8 cellular contexts compared by ENCODE assay signal in genomic region chr17:8300629-8301242, GRCh38. TPM values are rescaled to one million over a fixed set of nuclear protein-coding genes. Genes with fewer than 3 reads are reported as not detected.
DNase-seq lines count a peak whose midpoint lies in the region; ATAC-seq and TF ChIP-seq lines count a peak whose summit lies in the region.

No MANE protein-coding gene starts in this region.

- H3K4me1 ChIP-seq in CD8-positive, alpha-beta memory T cell (ENCODE audit: insufficient read depth, low read length) = peaks cover 10% of the 10 kb centered on the region
- H3K4me1 ChIP-seq in HCT116 (ENCODE audit: control insufficient read depth in 1 of 2, insufficient read depth in 2 of 2, low read length in 2 of 2) (peaks cover 6 to 27% of the 10 kb centered on the region in 2 experiments), lower lobe of right lung (no peaks in the 10 kb centered on the region)

- peak; percentile 43 to 79 (median 66) for DNase-seq in CD8-positive, alpha-beta memory T cell
- DNase-seq in HCT116 (ENCODE audit: low read depth, low spot score) (peak; percentile 62), NCI-H446 treated with DMSO at 0.1 percent for 48 hours (lab: John Stamatoyannopoulos, UW) (peak; percentile 56), dermis microvascular lymphatic vessel endothelial cell (ENCODE audit: low read depth in 2 of 2) (peak; percentile 34 to 66), lower lobe of right lung (peak; percentile 72)
- DNase-seq in activated CD4-positive, alpha-beta T cell treated with anti-CD3 and anti-CD28 coated beads, Interleukin-2, amount 10 ng/mL, durations not matched to agents 7 days and 5 days = peak; percentile 69
- DNase-seq in stimulated activated CD8-positive, alpha-beta memory T cell treated with anti-CD3 and anti-CD28 coated beads, Interleukin-12 subunit alpha, Interleukin-12 subunit beta, amount 100 ng/mL, for 4 hours (ENCODE audit: low read depth) = peak; percentile 31

- H3K4me2 ChIP-seq in HCT116 (ENCODE audit: low read length) = peak overlapping the region; percentile 11; the same call in 1 of the 2 replicates

- POLR2A ChIA-PET in CD8-positive, alpha-beta memory T cell (lab: Charles Lee) = interaction anchor here (1.4 kb wide), 1 partner anchor 53 kb away, joined by 4 read pairs; the partner anchor contains the start of gene CTC1
- POLR2A ChIA-PET in HCT116 (lab: Charles Lee) = interaction anchor here (0.6 to 2.8 kb wide), 3 partner anchors 53 to 128 kb away, joined by 3 to 9 read pairs (median 5); partner anchors contain the start of gene CTC1
- POLR2A ChIA-PET in activated CD4-positive, alpha-beta T cell treated with anti-CD3 and anti-CD28 coated beads, Interleukin-2, amount 10 ng/mL, durations not matched to agents 7 days and 5 days (lab: Charles Lee) = no interaction called here

- H3K27ac ChIP-seq in CD8-positive, alpha-beta memory T cell (ENCODE audit: low read depth, low read length) = no peak overlapping the region
- peak overlapping the region; percentile 27; the same call in 1 of the 2 replicates for H3K27ac ChIP-seq in HCT116 (ENCODE audit: low read depth, low read length)
- H3K27ac ChIP-seq in lower lobe of right lung = no peak overlapping the region

- peak overlapping the region in 1 of 7 donors; percentile 31 for H3K4me3 Mint-ChIP-seq in CD8-positive, alpha-beta memory T cell
- H3K4me3 Mint-ChIP-seq in activated CD4-positive, alpha-beta T cell treated with anti-CD3 and anti-CD28 coated beads, Interleukin-2, amount 10 ng/mL, durations not matched to agents 7 days and 5 days = no peak overlapping the region

- CTCF ChIA-PET in CD8-positive, alpha-beta memory T cell (lab: Charles Lee) = interaction anchor here (0.7 to 3.5 kb wide), 32 partner anchors 9 to 246 kb away, joined by 3 to 21 read pairs (median 4); partner anchors contain the start of genes BORCS6, CTC1 and RANGRF
- CTCF ChIA-PET in HCT116 (lab: Charles Lee) = interaction anchor here (0.7 to 1.3 kb wide), 16 partner anchors 8 to 445 kb away, joined by 3 to 9 read pairs (median 3); partner anchors contain the start of genes BORCS6, CTC1 and RANGRF
- CTCF ChIA-PET in activated CD4-positive, alpha-beta T cell treated with anti-CD3 and anti-CD28 coated beads, Interleukin-2, amount 10 ng/mL, durations not matched to agents 7 days and 5 days (lab: Charles Lee) = interaction anchor here (0.6 to 1.2 kb wide), 8 partner anchors 12 to 222 kb away, joined by 3 to 9 read pairs (median 3); partner anchors contain the start of genes AURKB and RPL26

- no peaks in the 10 kb centered on the region for H3K36me3 Mint-ChIP-seq in CD8-positive, alpha-beta memory T cell
- peaks cover 3% of the 10 kb centered on the region for H3K36me3 Mint-ChIP-seq in activated CD4-positive, alpha-beta T cell treated with anti-CD3 and anti-CD28 coated beads, Interleukin-2, amount 10 ng/mL, durations not matched to agents 7 days and 5 days (ENCODE audit: low read depth)

- RAD21 ChIA-PET in HCT116 (lab: Charles Lee; ENCODE audit: low non-redundant PET in 1 of 2, low total read pairs in 2 of 2, uncharacterized antibody in 2 of 2, unreplicated experiment in 2 of 2) = interaction anchor here (0.6 kb wide), 2 partner anchors 17 to 116 kb away, joined by 3 to 5 read pairs; no protein-coding TSS in a partner anchor

- H3K79me2 ChIP-seq in HCT116 (ENCODE audit: insufficient read depth, low read length) = no peaks in the 10 kb centered on the region

- H3K27me3 Mint-ChIP-seq in CD8-positive, alpha-beta memory T cell = no peaks in the 10 kb centered on the region
- H3K27me3 Mint-ChIP-seq in activated CD4-positive, alpha-beta T cell treated with anti-CD3 and anti-CD28 coated beads, Interleukin-2, amount 10 ng/mL, durations not matched to agents 7 days and 5 days = no peaks in the 10 kb centered on the region

- TF ChIP-seq POLR2A in HCT116 (IDR thresholded peaks at IDR 0.05; ENCODE audit: borderline replicate concordance, extremely low read depth, insufficient read depth, insufficient read length) = no peak

- no peak overlapping the region for H3K9ac ChIP-seq in HCT116 (ENCODE audit: low read length)

- H3K9me2 ChIP-seq in HCT116 (ENCODE audit: insufficient read depth) = no peaks in the 10 kb centered on the region

- peak overlapping the region in 6 of 8 donors; percentile 4 to 86 (median 24) for H3K27ac Mint-ChIP-seq in CD8-positive, alpha-beta memory T cell
- no peak overlapping the region for H3K27ac Mint-ChIP-seq in activated CD4-positive, alpha-beta T cell treated with anti-CD3 and anti-CD28 coated beads, Interleukin-2, amount 10 ng/mL, durations not matched to agents 7 days and 5 days

- TF ChIP-seq CTCF in HCT116 (IDR thresholded peaks at IDR 0.05 in 2 of 3, conservative IDR thresholded peaks at IDR 0.05 in 1 of 3; ENCODE audit: borderline replicate concordance in 1 of 3, insufficient read depth in 1 of 3, low read depth in 2 of 3, low read length in 2 of 3) (peak; percentile 79 to 87 (median 84)), lower lobe of right lung (IDR thresholded peaks at IDR 0.05) (peak; percentile 80)

- no peaks in the 10 kb centered on the region for H3K27me3 ChIP-seq in CD8-positive, alpha-beta memory T cell (ENCODE audit: insufficient read depth, low read length, poor library complexity, severe bottlenecking)
- H3K27me3 ChIP-seq in HCT116 (ENCODE audit: insufficient read depth, low read length) = no peaks in the 10 kb centered on the region
- H3K27me3 ChIP-seq in lower lobe of right lung (ENCODE audit: low read depth) = no peaks in the 10 kb centered on the region

- peak; percentile 96 for TF ChIP-seq RAD21 in HCT116 (IDR thresholded peaks at IDR 0.05; ENCODE audit: low read depth)

- peak; percentile 94 for ATAC-seq in HCT116
- ATAC-seq in lower lobe of right lung = peak; percentile 92 to 94
- ATAC-seq in HG03571 (IDR thresholded peaks at IDR 0.05; ENCODE audit: unreplicated experiment) = no peak

- no peaks in the 10 kb centered on the region for H3K36me3 ChIP-seq in CD8-positive, alpha-beta memory T cell (ENCODE audit: insufficient read depth, low read length)
- H3K36me3 ChIP-seq in HCT116 (ENCODE audit: control insufficient read depth in 1 of 2, insufficient read depth in 2 of 2, low read length in 2 of 2) = no peaks in the 10 kb centered on the region
- H3K36me3 ChIP-seq in lower lobe of right lung = no peaks in the 10 kb centered on the region

- H3K9me3 Mint-ChIP-seq in CD8-positive, alpha-beta memory T cell = no peaks in the 10 kb centered on the region
- no peaks in the 10 kb centered on the region for H3K9me3 Mint-ChIP-seq in activated CD4-positive, alpha-beta T cell treated with anti-CD3 and anti-CD28 coated beads, Interleukin-2, amount 10 ng/mL, durations not matched to agents 7 days and 5 days

- H3K4me1 Mint-ChIP-seq in CD8-positive, alpha-beta memory T cell = peaks cover 9 to 12% (median 11%) of the 10 kb centered on the region in 3 donors
- peaks cover 21% of the 10 kb centered on the region for H3K4me1 Mint-ChIP-seq in activated CD4-positive, alpha-beta T cell treated with anti-CD3 and anti-CD28 coated beads, Interleukin-2, amount 10 ng/mL, durations not matched to agents 7 days and 5 days

- no peak overlapping the region for H3K4me3 ChIP-seq in CD8-positive, alpha-beta memory T cell (ENCODE audit: low read length)
- H3K4me3 ChIP-seq in HCT116 (replicated peaks in 1 of 2; ENCODE audit: low read depth in 1 of 2, low read length in 2 of 2) (no peak overlapping the region), lower lobe of right lung (no peak overlapping the region)

- no peaks in the 10 kb centered on the region for H3K9me3 ChIP-seq in CD8-positive, alpha-beta memory T cell (ENCODE audit: low read length)
- H3K9me3 ChIP-seq in HCT116 (ENCODE audit: control insufficient read depth in 1 of 2, insufficient read depth in 1 of 2, low read depth in 1 of 2, low read length in 2 of 2) = no peaks in the 10 kb centered on the region
- no peaks in the 10 kb centered on the region for H3K9me3 ChIP-seq in lower lobe of right lung

- intact Hi-C loops in HCT116 (cut with micrococcal nuclease) (loop anchor here (1.0 to 5.0 kb wide), 2 partner anchors 47 to 238 kb away; no protein-coding TSS in a partner anchor), lower lobe of right lung (cut with DNase I) (no loop called here)

- BruUV-seq in HCT116 (replicated peaks; lab: Mats Ljungman, UMichigan) = no TSS peak

- H2AFZ ChIP-seq in HCT116 (ENCODE audit: low read depth, low read length, poor library complexity, severe bottlenecking) = peak overlapping the region; percentile 49

- no peaks in the 10 kb centered on the region for H4K20me1 ChIP-seq in HCT116 (ENCODE audit: insufficient read depth)

RNA-seq across cellular contexts. Expression of gene SLC25A35, which starts 5.5 kb away (rescaled TPM):
- 1 to 10 TPM; 2.8 to 3.7 TPM for total RNA-seq in CD8-positive, alpha-beta memory T cell
- 1.7 TPM for polyA plus RNA-seq in CD8-positive, alpha-beta memory T cell
- total RNA-seq in HCT116 (2021; ENCODE audit: unreplicated experiment) = 4.7 TPM
- polyA plus RNA-seq in HCT116 (2012) = 3.2 and 5.1 TPM in 2 replicates
- 10 to 100 TPM; 11.7 to 12.4 TPM for total RNA-seq in activated CD4-positive, alpha-beta T cell treated with anti-CD3 and anti-CD28 coated beads, Interleukin-2, amount 10 ng/mL, durations not matched to agents 7 days and 5 days
- 0.39 and 0.63 TPM in 2 replicates for total RNA-seq in dermis microvascular lymphatic vessel endothelial cell
- total RNA-seq in lower lobe of right lung = 7.7 TPM

RNA-seq across cellular contexts. Expression of gene ARHGEF15, which starts 9.3 kb away (rescaled TPM):
- total RNA-seq in CD8-positive, alpha-beta memory T cell = not detected
- not detected for polyA plus RNA-seq in CD8-positive, alpha-beta memory T cell
- total RNA-seq in HCT116 (2021; ENCODE audit: unreplicated experiment) = not detected
- not detected in 2 replicates for polyA plus RNA-seq in HCT116 (2012)
- not detected for total RNA-seq in activated CD4-positive, alpha-beta T cell treated with anti-CD3 and anti-CD28 coated beads, Interleukin-2, amount 10 ng/mL, durations not matched to agents 7 days and 5 days
- 7.6 and 12.1 TPM in 2 replicates for total RNA-seq in dermis microvascular lymphatic vessel endothelial cell
- 30.3 TPM for total RNA-seq in lower lobe of right lung

RNA-seq across cellular contexts. Expression of gene RANGRF, which starts 12.3 kb away (rescaled TPM):
- total RNA-seq in CD8-positive, alpha-beta memory T cell = 10 to 100 TPM; 66.2 to 71.1 TPM
- polyA plus RNA-seq in CD8-positive, alpha-beta memory T cell = 81.7 TPM
- total RNA-seq in HCT116 (2021; ENCODE audit: unreplicated experiment) (33.2 TPM), dermis microvascular lymphatic vessel endothelial cell (10.4 and 13.4 TPM in 2 replicates), lower lobe of right lung (24.6 TPM)
- 41.0 and 55.0 TPM in 2 replicates for polyA plus RNA-seq in HCT116 (2012)
- total RNA-seq in activated CD4-positive, alpha-beta T cell treated with anti-CD3 and anti-CD28 coated beads, Interleukin-2, amount 10 ng/mL, durations not matched to agents 7 days and 5 days = 10 to 100 TPM; 41.2 to 48.9 TPM

RNA-seq across cellular contexts. Expression of gene ODF4, which starts 38.9 kb away (rescaled TPM):
- total RNA-seq in CD8-positive, alpha-beta memory T cell = not detected
- polyA plus RNA-seq in CD8-positive, alpha-beta memory T cell = not detected
- total RNA-seq in HCT116 (2021; ENCODE audit: unreplicated experiment) (not detected), dermis microvascular lymphatic vessel endothelial cell (not detected in 2 replicates), lower lobe of right lung (not detected)
- not detected in 2 replicates for polyA plus RNA-seq in HCT116 (2012)
- not detected for total RNA-seq in activated CD4-positive, alpha-beta T cell treated with anti-CD3 and anti-CD28 coated beads, Interleukin-2, amount 10 ng/mL, durations not matched to agents 7 days and 5 days

RNA-seq across cellular contexts. Expression of gene PFAS, which starts 51.6 kb away (rescaled TPM):
- total RNA-seq in CD8-positive, alpha-beta memory T cell = 100 to 1,000 TPM; 167 to 168 TPM
- 17.7 TPM for polyA plus RNA-seq in CD8-positive, alpha-beta memory T cell
- total RNA-seq in HCT116 (2021; ENCODE audit: unreplicated experiment) = 80.6 TPM
- polyA plus RNA-seq in HCT116 (2012) = 21.2 and 22.3 TPM in 2 replicates
- 10 to 100 TPM; 54.0 to 60.4 TPM for total RNA-seq in activated CD4-positive, alpha-beta T cell treated with anti-CD3 and anti-CD28 coated beads, Interleukin-2, amount 10 ng/mL, durations not matched to agents 7 days and 5 days
- 19.0 and 23.9 TPM in 2 replicates for total RNA-seq in dermis microvascular lymphatic vessel endothelial cell
- 25.3 TPM for total RNA-seq in lower lobe of right lung
